ENCODE assay signal across 2 cellular contexts in the genomic region with DNA sequence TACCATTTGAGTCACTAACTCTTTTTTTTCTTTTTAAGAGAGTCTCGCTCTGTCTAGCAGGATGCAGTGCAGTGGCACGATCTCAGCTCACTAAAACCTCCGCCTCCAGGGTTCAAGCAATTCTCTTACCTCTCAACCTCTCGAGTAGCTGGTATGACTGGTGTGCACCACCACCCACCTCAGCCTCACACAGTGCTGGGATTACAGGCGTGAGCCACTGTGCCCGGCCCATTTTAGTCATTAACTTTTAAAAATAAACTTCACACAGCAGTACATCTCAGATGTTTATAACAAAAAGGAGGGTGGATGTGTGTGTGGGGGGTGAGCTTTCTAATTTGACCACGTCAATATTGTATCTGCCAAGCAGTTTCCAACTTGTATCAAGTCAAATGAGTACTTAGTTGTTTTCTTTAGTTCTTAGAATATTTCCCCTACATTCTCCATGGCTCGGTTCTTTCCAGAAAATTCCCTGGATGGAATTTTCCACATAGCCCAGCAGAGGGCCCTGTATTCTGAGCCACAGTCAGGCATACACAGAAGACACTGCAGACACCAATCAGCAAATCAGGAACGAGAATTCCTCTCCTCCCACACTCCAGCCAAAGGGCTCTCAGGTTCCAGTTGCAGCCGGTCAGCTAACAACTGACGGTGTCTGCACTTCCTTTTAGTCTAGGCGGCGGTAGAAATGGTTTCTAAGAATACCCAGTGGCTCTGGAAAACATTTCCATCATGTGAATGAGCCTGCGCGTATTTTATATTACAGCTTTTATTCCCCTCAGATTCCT.
TF ChIP-seq lines count a peak whose summit lies in the region.

No MANE protein-coding gene starts in this region.

TF ChIP-seq in A549, 52 proteins besides CTCF, POLR2A, EP300 and RAD21 (continued from another document):
- TF ChIP-seq, protein P1, sequence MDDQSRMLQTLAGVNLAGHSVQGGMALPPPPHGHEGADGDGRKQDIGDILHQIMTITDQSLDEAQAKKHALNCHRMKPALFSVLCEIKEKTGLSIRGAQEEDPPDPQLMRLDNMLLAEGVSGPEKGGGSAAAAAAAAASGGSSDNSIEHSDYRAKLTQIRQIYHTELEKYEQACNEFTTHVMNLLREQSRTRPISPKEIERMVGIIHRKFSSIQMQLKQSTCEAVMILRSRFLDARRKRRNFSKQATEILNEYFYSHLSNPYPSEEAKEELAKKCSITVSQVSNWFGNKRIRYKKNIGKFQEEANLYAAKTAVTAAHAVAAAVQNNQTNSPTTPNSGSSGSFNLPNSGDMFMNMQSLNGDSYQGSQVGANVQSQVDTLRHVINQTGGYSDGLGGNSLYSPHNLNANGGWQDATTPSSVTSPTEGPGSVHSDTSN (IDR thresholded peaks at IDR 0.05): no peak

TF ChIP-seq in GM23338, 12 proteins besides CTCF, POLR2A, EP300 and RAD21 (continued from another document):
- TF ChIP-seq, protein P2, sequence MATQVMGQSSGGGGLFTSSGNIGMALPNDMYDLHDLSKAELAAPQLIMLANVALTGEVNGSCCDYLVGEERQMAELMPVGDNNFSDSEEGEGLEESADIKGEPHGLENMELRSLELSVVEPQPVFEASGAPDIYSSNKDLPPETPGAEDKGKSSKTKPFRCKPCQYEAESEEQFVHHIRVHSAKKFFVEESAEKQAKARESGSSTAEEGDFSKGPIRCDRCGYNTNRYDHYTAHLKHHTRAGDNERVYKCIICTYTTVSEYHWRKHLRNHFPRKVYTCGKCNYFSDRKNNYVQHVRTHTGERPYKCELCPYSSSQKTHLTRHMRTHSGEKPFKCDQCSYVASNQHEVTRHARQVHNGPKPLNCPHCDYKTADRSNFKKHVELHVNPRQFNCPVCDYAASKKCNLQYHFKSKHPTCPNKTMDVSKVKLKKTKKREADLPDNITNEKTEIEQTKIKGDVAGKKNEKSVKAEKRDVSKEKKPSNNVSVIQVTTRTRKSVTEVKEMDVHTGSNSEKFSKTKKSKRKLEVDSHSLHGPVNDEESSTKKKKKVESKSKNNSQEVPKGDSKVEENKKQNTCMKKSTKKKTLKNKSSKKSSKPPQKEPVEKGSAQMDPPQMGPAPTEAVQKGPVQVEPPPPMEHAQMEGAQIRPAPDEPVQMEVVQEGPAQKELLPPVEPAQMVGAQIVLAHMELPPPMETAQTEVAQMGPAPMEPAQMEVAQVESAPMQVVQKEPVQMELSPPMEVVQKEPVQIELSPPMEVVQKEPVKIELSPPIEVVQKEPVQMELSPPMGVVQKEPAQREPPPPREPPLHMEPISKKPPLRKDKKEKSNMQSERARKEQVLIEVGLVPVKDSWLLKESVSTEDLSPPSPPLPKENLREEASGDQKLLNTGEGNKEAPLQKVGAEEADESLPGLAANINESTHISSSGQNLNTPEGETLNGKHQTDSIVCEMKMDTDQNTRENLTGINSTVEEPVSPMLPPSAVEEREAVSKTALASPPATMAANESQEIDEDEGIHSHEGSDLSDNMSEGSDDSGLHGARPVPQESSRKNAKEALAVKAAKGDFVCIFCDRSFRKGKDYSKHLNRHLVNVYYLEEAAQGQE (IDR thresholded peaks at IDR 0.05; ENCODE audit: unreplicated experiment): no peak
